In genomic region chr5:77066823-77067442, GRCh38 we compare ENCODE assay signal across 8 cellular contexts. TPM values are rescaled to one million over a fixed set of nuclear protein-coding genes. Genes with fewer than 3 reads are reported as not detected.
DNase-seq lines count a peak whose midpoint lies in the region; ATAC-seq, FAIRE-seq and TF ChIP-seq lines count a peak whose summit lies in the region.

No MANE protein-coding gene starts in this region.

- no peak overlapping the region for H3K4me3 Mint-ChIP-seq in type B pancreatic cell

- TF ChIP-seq CTCF in OCI-LY3 (IDR thresholded peaks at IDR 0.05; ENCODE audit: low read depth, low read length) (no peak), keratinocyte (optimal IDR thresholded peaks at IDR 0.05 in 1 of 3, IDR thresholded peaks at IDR 0.05 in 1 of 3, conservative IDR thresholded peaks at IDR 0.05 in 1 of 3; ENCODE audit: extremely low read depth in 1 of 3, insufficient read depth in 2 of 3, low read length in 3 of 3) (no peak), mucosa of descending colon (IDR thresholded peaks at IDR 0.05) (no peak), type B pancreatic cell (conservative IDR thresholded peaks at IDR 0.05) (no peak), BE2C (IDR thresholded peaks at IDR 0.05; ENCODE audit: low read depth, low read length) (no peak)

- H3K27ac ChIP-seq in OCI-LY3 (ENCODE audit: low read length) (peak overlapping the region; percentile 94), keratinocyte (ENCODE audit: control insufficient read depth, insufficient read depth, low read length) (no peak overlapping the region)

- H3K9me3 Mint-ChIP-seq in type B pancreatic cell: no peaks in the 10 kb centered on the region

- H4K20me1 ChIP-seq in OCI-LY3 (ENCODE audit: insufficient read depth, low read length) (no peaks in the 10 kb centered on the region), keratinocyte (ENCODE audit: control insufficient read depth, extremely low read depth, insufficient read depth, low read length) (no peaks in the 10 kb centered on the region)

- FAIRE-seq in keratinocyte (lab: Jason Lieb, UNC): peak; percentile 75

- no peak overlapping the region for H3K27ac Mint-ChIP-seq in type B pancreatic cell

- H3K9ac ChIP-seq in OCI-LY3 (ENCODE audit: low read length) (peak overlapping the region; percentile 22), keratinocyte (ENCODE audit: control insufficient read depth, extremely low read depth, insufficient read depth, low read length) (no peak overlapping the region)

- ATAC-seq in GM18498 (IDR thresholded peaks at IDR 0.05; ENCODE audit: unreplicated experiment): peak; percentile 76
- ATAC-seq in HG02642 (IDR thresholded peaks at IDR 0.05; ENCODE audit: poor library complexity, unreplicated experiment): peak; percentile 54
- ATAC-seq in mucosa of descending colon: no peak

- H3K27me3 Mint-ChIP-seq in type B pancreatic cell: no peaks in the 10 kb centered on the region

- intact Hi-C loops in mucosa of descending colon (cut with DNase I, micrococcal nuclease): no loop called here

- no peaks in the 10 kb centered on the region for H3K27me3 ChIP-seq in OCI-LY3 (ENCODE audit: low read depth, low read length)
- H3K27me3 ChIP-seq in keratinocyte (ENCODE audit: control insufficient read depth, extremely low read depth, insufficient read depth, low read length): no peaks in the 10 kb centered on the region
- no peaks in the 10 kb centered on the region for H3K27me3 ChIP-seq in BE2C

- H3K4me1 Mint-ChIP-seq in type B pancreatic cell (ENCODE audit: unreplicated experiment): no peaks in the 10 kb centered on the region

- dilution Hi-C loops in keratinocyte (cut with MboI; ENCODE audit: extremely low pct_ligation_motif_present, low sequenced_read_pairs): no loop called here

- H3K4me3 ChIP-seq in OCI-LY3 (ENCODE audit: low read length) (peak overlapping the region; percentile 24), keratinocyte (ENCODE audit: control insufficient read depth in 2 of 3, extremely low read depth in 1 of 3, insufficient read depth in 2 of 3, low read depth in 1 of 3, low read length in 3 of 3) (no peak overlapping the region), mucosa of descending colon (no peak overlapping the region), BE2C (ENCODE audit: low read depth, low read length) (no peak overlapping the region)

- H2AFZ ChIP-seq in OCI-LY3 (ENCODE audit: low read depth, low read length): no peak overlapping the region
- H2AFZ ChIP-seq in keratinocyte (ENCODE audit: control insufficient read depth, low read length): no peak overlapping the region

- H3K9me3 ChIP-seq in OCI-LY3 (ENCODE audit: insufficient read depth, low read length) (no peaks in the 10 kb centered on the region), keratinocyte (ENCODE audit: control insufficient read depth, low read depth, low read length) (no peaks in the 10 kb centered on the region), mucosa of descending colon (no peaks in the 10 kb centered on the region), BE2C (no peaks in the 10 kb centered on the region)

- H3K4me2 ChIP-seq in OCI-LY3 (ENCODE audit: low read length): peak overlapping the region; percentile 63
- H3K4me2 ChIP-seq in keratinocyte (ENCODE audit: control insufficient read depth, extremely low read depth, insufficient read depth, low read depth, low read length): no peak overlapping the region

- peaks cover 33% of the 10 kb centered on the region for H3K36me3 Mint-ChIP-seq in type B pancreatic cell

- H3K79me2 ChIP-seq in OCI-LY3 (ENCODE audit: low read length): no peaks in the 10 kb centered on the region
- no peaks in the 10 kb centered on the region for H3K79me2 ChIP-seq in keratinocyte (ENCODE audit: control insufficient read depth, insufficient read depth, low read length)

- H3K9me1 ChIP-seq in keratinocyte (ENCODE audit: control insufficient read depth, extremely low read depth, insufficient read depth, low read length): no peaks in the 10 kb centered on the region

- H3K36me3 ChIP-seq in OCI-LY3 (replicated peaks; ENCODE audit: low read depth, low read length) (peaks cover 39% of the 10 kb centered on the region), keratinocyte (ENCODE audit: control insufficient read depth in 2 of 2, extremely low read depth in 1 of 2, insufficient read depth in 2 of 2, low read length in 2 of 2) (peaks cover 9 to 11% of the 10 kb centered on the region in 2 experiments), mucosa of descending colon (ENCODE audit: low read depth) (no peaks in the 10 kb centered on the region), BE2C (peaks cover 2% of the 10 kb centered on the region; the same call in 1 of the 2 replicates)

- H3K4me1 ChIP-seq in OCI-LY3 (ENCODE audit: low read length): peaks cover 44% of the 10 kb centered on the region
- H3K4me1 ChIP-seq in keratinocyte (ENCODE audit: control insufficient read depth, extremely low read depth, insufficient read depth, low read length): no peaks in the 10 kb centered on the region
- H3K4me1 ChIP-seq in mucosa of descending colon (ENCODE audit: low read depth): no peaks in the 10 kb centered on the region
- H3K4me1 ChIP-seq in BE2C: no peaks in the 10 kb centered on the region

- DNase-seq in keratinocyte (ENCODE audit: low read depth, low spot score): no peak
- no peak for DNase-seq in NCI-H146 treated with DMSO at 0.1 percent for 48 hours (lab: John Stamatoyannopoulos, UW; ENCODE audit: unreplicated experiment)
- DNase-seq in mucosa of descending colon: no peak
- DNase-seq in type B pancreatic cell (ENCODE audit: extremely low spot score, unreplicated experiment): no peak
- DNase-seq in BE2C: no peak

RNA-seq across cellular contexts. Expression of gene ZBED3, which starts 20.2 kb away (rescaled TPM):
- polyA plus RNA-seq in keratinocyte: 0.50 to 0.59 TPM (median 0.58 TPM) in 3 replicates
- polyA plus RNA-seq in keratinocyte (2011; ENCODE audit: low read depth): 0.09 TPM
- 0.62 and 1.1 TPM in 2 replicates for polyA plus RNA-seq in keratinocyte (2011; cell fraction: cytosol; rRNA removed)
- 0.85 and 1.0 TPM in 2 replicates for polyA plus RNA-seq in keratinocyte (2011; cell fraction: nucleus; rRNA removed)
- 0.26 and 0.38 TPM in 2 replicates for polyA plus RNA-seq in keratinocyte (2012; ENCODE audit: low replicate concordance)
- 0.10 to 1.3 TPM (median 0.29 TPM) in 3 replicates for polyA minus RNA-seq in keratinocyte
- 0.38 TPM for polyA minus RNA-seq in keratinocyte (2011; cell fraction: cytosol; rRNA and poly(A)+ RNA removed)
- 0.32 and 0.78 TPM in 2 replicates for polyA minus RNA-seq in keratinocyte (2011; cell fraction: nucleus; rRNA and poly(A)+ RNA removed)
- total RNA-seq in mucosa of descending colon: 1 to 10 TPM; 6.3 to 9.0 (median 7.9) TPM
- total RNA-seq in type B pancreatic cell (ENCODE audit: low replicate concordance): 12.5 and 15.4 TPM in 2 replicates
- 10.6 TPM for polyA plus RNA-seq in BE2C (2012; ENCODE audit: insufficient read depth, insufficient read length, low read depth)

RNA-seq across cellular contexts. Expression of gene AGGF1, which starts 36.7 kb away (rescaled TPM):
- polyA plus RNA-seq in keratinocyte: 9.4 to 20.1 TPM (median 16.3 TPM) in 3 replicates
- 11.7 TPM for polyA plus RNA-seq in keratinocyte (2011; ENCODE audit: low read depth)
- 9.1 and 14.4 TPM in 2 replicates for polyA plus RNA-seq in keratinocyte (2011; cell fraction: cytosol; rRNA removed)
- polyA plus RNA-seq in keratinocyte (2011; cell fraction: nucleus; rRNA removed): 9.2 and 15.1 TPM in 2 replicates
- 7.6 and 12.4 TPM in 2 replicates for polyA plus RNA-seq in keratinocyte (2012; ENCODE audit: low replicate concordance)
- 3.1 to 7.3 TPM (median 5.5 TPM) in 3 replicates for polyA minus RNA-seq in keratinocyte
- polyA minus RNA-seq in keratinocyte (2011; cell fraction: cytosol; rRNA and poly(A)+ RNA removed): 23.8 TPM
- polyA minus RNA-seq in keratinocyte (2011; cell fraction: nucleus; rRNA and poly(A)+ RNA removed): 8.1 and 12.1 TPM in 2 replicates
- total RNA-seq in mucosa of descending colon (10 to 100 TPM; 19.6 to 20.3 (median 20.2) TPM), type B pancreatic cell (ENCODE audit: low replicate concordance) (25.1 and 25.4 TPM in 2 replicates)
- polyA plus RNA-seq in BE2C (2012; ENCODE audit: insufficient read depth, insufficient read length, low read depth): 29.7 TPM
